1 cellular context compared by ENCODE assay signal in the genomic region with DNA sequence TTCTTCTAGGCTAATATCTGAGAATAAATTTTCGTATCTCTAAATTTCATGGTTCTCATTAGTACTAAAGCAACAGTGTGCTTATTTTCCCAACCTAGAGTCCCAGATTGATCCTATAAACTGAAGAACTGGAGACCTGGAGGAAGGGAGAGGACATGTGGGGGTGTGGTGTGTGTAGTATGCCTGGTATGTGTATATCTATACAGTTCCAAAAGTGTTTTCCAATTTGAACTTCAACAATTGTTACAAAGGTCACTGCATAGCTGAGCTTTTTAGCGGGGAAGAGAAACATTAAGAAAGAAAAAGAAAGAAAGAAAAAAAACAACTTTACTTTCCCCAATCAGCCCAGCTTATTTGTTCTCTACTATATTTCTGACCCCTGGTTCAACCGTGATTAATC.
TF ChIP-seq lines count a peak whose summit lies in the region.

No MANE protein-coding gene starts in this region.

TF ChIP-seq in HepG2, 621 proteins besides CTCF, POLR2A, EP300 and RAD21 (continued from another document):
- TF ChIP-seq ZSCAN30 (CRISPR knock-in tag; IDR thresholded peaks at IDR 0.05), result no peak
- peak; percentile 55; the same call in 1 of the 2 replicates for TF ChIP-seq RXRB (CRISPR knock-in tag; IDR thresholded peaks at IDR 0.05; ENCODE audit: borderline replicate concordance)
- TF ChIP-seq TEAD3 (CRISPR knock-in tag; optimal IDR thresholded peaks at IDR 0.05; ENCODE audit: borderline replicate concordance), result peak; percentile 89
- TF ChIP-seq, protein P1, sequence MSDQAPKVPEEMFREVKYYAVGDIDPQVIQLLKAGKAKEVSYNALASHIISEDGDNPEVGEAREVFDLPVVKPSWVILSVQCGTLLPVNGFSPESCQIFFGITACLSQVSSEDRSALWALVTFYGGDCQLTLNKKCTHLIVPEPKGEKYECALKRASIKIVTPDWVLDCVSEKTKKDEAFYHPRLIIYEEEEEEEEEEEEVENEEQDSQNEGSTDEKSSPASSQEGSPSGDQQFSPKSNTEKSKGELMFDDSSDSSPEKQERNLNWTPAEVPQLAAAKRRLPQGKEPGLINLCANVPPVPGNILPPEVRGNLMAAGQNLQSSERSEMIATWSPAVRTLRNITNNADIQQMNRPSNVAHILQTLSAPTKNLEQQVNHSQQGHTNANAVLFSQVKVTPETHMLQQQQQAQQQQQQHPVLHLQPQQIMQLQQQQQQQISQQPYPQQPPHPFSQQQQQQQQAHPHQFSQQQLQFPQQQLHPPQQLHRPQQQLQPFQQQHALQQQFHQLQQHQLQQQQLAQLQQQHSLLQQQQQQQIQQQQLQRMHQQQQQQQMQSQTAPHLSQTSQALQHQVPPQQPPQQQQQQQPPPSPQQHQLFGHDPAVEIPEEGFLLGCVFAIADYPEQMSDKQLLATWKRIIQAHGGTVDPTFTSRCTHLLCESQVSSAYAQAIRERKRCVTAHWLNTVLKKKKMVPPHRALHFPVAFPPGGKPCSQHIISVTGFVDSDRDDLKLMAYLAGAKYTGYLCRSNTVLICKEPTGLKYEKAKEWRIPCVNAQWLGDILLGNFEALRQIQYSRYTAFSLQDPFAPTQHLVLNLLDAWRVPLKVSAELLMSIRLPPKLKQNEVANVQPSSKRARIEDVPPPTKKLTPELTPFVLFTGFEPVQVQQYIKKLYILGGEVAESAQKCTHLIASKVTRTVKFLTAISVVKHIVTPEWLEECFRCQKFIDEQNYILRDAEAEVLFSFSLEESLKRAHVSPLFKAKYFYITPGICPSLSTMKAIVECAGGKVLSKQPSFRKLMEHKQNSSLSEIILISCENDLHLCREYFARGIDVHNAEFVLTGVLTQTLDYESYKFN (CRISPR knock-in tag; conservative IDR thresholded peaks at IDR 0.05), result peak; percentile 69
- TF ChIP-seq, protein P2, sequence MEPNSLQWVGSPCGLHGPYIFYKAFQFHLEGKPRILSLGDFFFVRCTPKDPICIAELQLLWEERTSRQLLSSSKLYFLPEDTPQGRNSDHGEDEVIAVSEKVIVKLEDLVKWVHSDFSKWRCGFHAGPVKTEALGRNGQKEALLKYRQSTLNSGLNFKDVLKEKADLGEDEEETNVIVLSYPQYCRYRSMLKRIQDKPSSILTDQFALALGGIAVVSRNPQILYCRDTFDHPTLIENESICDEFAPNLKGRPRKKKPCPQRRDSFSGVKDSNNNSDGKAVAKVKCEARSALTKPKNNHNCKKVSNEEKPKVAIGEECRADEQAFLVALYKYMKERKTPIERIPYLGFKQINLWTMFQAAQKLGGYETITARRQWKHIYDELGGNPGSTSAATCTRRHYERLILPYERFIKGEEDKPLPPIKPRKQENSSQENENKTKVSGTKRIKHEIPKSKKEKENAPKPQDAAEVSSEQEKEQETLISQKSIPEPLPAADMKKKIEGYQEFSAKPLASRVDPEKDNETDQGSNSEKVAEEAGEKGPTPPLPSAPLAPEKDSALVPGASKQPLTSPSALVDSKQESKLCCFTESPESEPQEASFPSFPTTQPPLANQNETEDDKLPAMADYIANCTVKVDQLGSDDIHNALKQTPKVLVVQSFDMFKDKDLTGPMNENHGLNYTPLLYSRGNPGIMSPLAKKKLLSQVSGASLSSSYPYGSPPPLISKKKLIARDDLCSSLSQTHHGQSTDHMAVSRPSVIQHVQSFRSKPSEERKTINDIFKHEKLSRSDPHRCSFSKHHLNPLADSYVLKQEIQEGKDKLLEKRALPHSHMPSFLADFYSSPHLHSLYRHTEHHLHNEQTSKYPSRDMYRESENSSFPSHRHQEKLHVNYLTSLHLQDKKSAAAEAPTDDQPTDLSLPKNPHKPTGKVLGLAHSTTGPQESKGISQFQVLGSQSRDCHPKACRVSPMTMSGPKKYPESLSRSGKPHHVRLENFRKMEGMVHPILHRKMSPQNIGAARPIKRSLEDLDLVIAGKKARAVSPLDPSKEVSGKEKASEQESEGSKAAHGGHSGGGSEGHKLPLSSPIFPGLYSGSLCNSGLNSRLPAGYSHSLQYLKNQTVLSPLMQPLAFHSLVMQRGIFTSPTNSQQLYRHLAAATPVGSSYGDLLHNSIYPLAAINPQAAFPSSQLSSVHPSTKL (CRISPR knock-in tag; IDR thresholded peaks at IDR 0.05), result 0 out of 2 replicates have a peak, but pooled peaks have one; percentile 22
- TF ChIP-seq, protein P3, sequence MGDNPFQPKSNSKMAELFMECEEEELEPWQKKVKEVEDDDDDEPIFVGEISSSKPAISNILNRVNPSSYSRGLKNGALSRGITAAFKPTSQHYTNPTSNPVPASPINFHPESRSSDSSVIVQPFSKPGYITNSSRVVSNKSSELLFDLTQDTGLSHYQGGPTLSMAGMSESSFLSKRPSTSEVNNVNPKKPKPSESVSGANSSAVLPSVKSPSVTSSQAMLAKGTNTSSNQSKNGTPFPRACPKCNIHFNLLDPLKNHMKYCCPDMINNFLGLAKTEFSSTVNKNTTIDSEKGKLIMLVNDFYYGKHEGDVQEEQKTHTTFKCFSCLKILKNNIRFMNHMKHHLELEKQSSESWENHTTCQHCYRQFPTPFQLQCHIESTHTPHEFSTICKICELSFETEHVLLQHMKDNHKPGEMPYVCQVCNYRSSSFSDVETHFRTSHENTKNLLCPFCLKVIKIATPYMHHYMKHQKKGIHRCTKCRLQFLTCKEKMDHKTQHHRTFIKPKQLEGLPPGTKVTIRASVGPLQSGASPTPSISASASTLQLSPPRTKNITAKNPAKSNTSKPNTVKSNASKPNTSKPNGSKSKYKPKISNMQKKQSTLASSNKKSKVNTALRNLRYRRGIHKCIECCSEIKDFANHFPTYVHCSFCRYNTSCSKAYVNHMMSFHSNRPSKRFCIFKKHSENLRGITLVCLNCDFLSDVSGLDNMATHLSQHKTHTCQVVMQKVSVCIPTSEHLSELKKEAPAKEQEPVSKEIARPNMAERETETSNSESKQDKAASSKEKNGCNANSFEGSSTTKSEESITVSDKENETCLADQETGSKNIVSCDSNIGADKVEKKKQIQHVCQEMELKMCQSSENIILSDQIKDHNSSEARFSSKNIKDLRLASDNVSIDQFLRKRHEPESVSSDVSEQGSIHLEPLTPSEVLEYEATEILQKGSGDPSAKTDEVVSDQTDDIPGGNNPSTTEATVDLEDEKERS (CRISPR knock-in tag; IDR thresholded peaks at IDR 0.05), result 0 out of 2 replicates have a peak, but pooled peaks have one; percentile 39
- no peak for TF ChIP-seq SOX6 (IDR thresholded peaks at IDR 0.05)
- TF ChIP-seq SOX6 (CRISPR knock-in tag; IDR thresholded peaks at IDR 0.05), result peak; percentile 48; the same call in 1 of the 2 replicates
